ENCODE assay signal across 12 cellular contexts in the genomic region with DNA sequence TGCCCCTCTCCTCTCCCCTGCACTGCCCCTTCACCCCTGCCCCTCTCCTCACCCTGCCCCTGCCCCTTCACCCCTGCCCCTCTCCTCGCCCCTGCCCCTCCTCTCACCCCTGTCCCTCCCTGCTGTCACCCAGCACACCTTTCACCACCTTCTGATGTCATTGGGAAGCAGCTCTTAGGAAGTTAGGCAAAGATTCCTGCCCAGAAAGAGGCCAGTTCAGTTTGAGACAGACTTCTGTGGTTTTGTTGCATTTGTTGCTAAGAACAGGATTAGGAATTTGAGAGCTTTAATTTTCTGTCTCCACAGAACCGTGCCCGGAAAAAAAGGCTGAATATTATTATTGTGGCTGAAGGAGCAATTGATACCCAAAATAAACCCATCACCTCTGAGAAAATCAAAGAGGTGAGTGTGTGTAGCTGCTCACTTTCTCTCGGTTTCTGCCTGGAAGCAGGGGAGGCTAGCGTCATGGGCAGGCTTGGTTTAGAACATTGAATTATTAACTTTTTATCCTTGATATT. TPM values are rescaled to one million over a fixed set of nuclear protein-coding genes. Genes with fewer than 3 reads are reported as not detected.
A peak's percentile ranks its signal among the peaks of the same experiment; 100 is the strongest.
DNase-seq lines count a peak whose midpoint lies in the region; ATAC-seq and TF ChIP-seq lines count a peak whose summit lies in the region.
"Had no signal": no experiment of that assay in that cellular context is flagged by ENCODE, and none has a peak within 500 bp of the region (broad histone marks: within the 10 kb centered on the region; RNA-seq: fewer than 3 reads in every experiment).

No MANE protein-coding gene starts in this region.

- H3K27me3 ChIP-seq in body of pancreas: no peaks in the 10 kb centered on the region
- H3K27me3 ChIP-seq in gastroesophageal sphincter: no peaks in the 10 kb centered on the region
- no peaks in the 10 kb centered on the region for H3K27me3 ChIP-seq in skeletal muscle satellite cell (ENCODE audit: control insufficient read depth, insufficient read depth, low read length)
- H3K27me3 ChIP-seq: BLaER1 had no signal

- H3K9me3 ChIP-seq in body of pancreas (no peaks in the 10 kb centered on the region), gastroesophageal sphincter (no peaks in the 10 kb centered on the region), skeletal muscle satellite cell (replicated peaks; ENCODE audit: low read length) (no peaks in the 10 kb centered on the region)
- H3K9me3 ChIP-seq: BLaER1 had no signal

- H3K4me3 ChIP-seq in AG10803 (ENCODE audit: low read length) (no peak overlapping the region), body of pancreas (no peak overlapping the region), gastroesophageal sphincter (peak overlapping the region in 1 of 2 donors; percentile 23), skeletal muscle satellite cell (ENCODE audit: low read length) (peak overlapping the region; percentile 10)
- H3K4me3 ChIP-seq: BLaER1 had no signal

- TF ChIP-seq CTCF in AG10803 (conservative IDR thresholded peaks at IDR 0.05; ENCODE audit: low read length) (no peak), body of pancreas (IDR thresholded peaks at IDR 0.05) (no peak), gastroesophageal sphincter (IDR thresholded peaks at IDR 0.05) (no peak), GM20000 (IDR thresholded peaks at IDR 0.05; ENCODE audit: extremely low read depth, missing control alignments) (no peak)

- TF ChIP-seq EP300 in gastroesophageal sphincter (IDR thresholded peaks at IDR 0.05): no peak

- H3K9ac ChIP-seq in skeletal muscle satellite cell (ENCODE audit: low read depth, low read length): peak overlapping the region; percentile 96
- H3K9ac ChIP-seq: BLaER1, parathyroid adenoma had no signal

- H3K36me3 ChIP-seq in body of pancreas (replicated peaks in 1 of 2; ENCODE audit: insufficient read depth in 1 of 2, low read depth in 2 of 2) (peaks cover 0 to 1% of the 10 kb centered on the region in 2 donors), gastroesophageal sphincter (peaks cover 0 to 61% of the 10 kb centered on the region in 2 donors), skeletal muscle satellite cell (ENCODE audit: insufficient read depth, low read length) (peaks cover 64% of the 10 kb centered on the region)

- TF ChIP-seq POLR2A in body of pancreas (IDR thresholded peaks at IDR 0.05) (peak in 2 of 3 donors; percentile 57 to 74), gastroesophageal sphincter (IDR thresholded peaks at IDR 0.05) (peak in 1 of 2 donors; percentile 18)

- peak; percentile 57 for DNase-seq in AG10803 (ENCODE audit: low read depth)
- DNase-seq in body of pancreas: peak in 1 of 4 donors; percentile 32
- DNase-seq in OCI-M2 (lab: John Stamatoyannopoulos, UW; ENCODE audit: unreplicated experiment): no peak
- DNase-seq in GM20000 (ENCODE audit: low spot score): no peak
- DNase-seq in activated T-cell treated with anti-CD3 and anti-CD28 coated beads, Interleukin-2, amount 50 U/mL, for 1 hour: no peak
- DNase-seq: activated CD8-positive, alpha-beta memory T cell treated with anti-CD3 and anti-CD28 coated beads, Interleukin-2, amount 50 U/mL, for 48 hours; NCI-H345 had no signal

- intact Hi-C loops in body of pancreas (cut with DNase I): no loop called here

- peaks cover 15% of the 10 kb centered on the region for H3K4me1 ChIP-seq in body of pancreas
- H3K4me1 ChIP-seq in gastroesophageal sphincter: peaks cover 0 to 65% (median 6%) of the 10 kb centered on the region in 3 donors
- H3K4me1 ChIP-seq in skeletal muscle satellite cell (ENCODE audit: control insufficient read depth, insufficient read depth, low read length): peaks cover 72% of the 10 kb centered on the region
- H3K4me1 ChIP-seq: parathyroid adenoma had no signal

- ATAC-seq in body of pancreas: peak; percentile 28
- no peak for ATAC-seq in gastroesophageal sphincter
- no peak for ATAC-seq in HG03039 (IDR thresholded peaks at IDR 0.05; ENCODE audit: unreplicated experiment)

- peak overlapping the region; percentile 48 for H3K4me2 ChIP-seq in skeletal muscle satellite cell (ENCODE audit: low read length)
- H3K4me2 ChIP-seq: BLaER1 had no signal

- H3K27ac ChIP-seq in body of pancreas (peak overlapping the region; percentile 76 to 86 (median 84)), gastroesophageal sphincter (peak overlapping the region; percentile 54 to 88 (median 88))
- H3K27ac ChIP-seq: BLaER1, parathyroid adenoma had no signal

- 30 to 40% methylated on average over 4 of the region's 5 CpGs for WGBS in body of pancreas, 2 donors
- 6 to 20% methylated on average over 4 of the region's 5 CpGs for WGBS in gastroesophageal sphincter (ENCODE audit: low coverage in 1 of 2), 2 donors

RNA-seq across cellular contexts. Expression of a gene that starts 39.6 kb away (rescaled TPM):
- 10 to 100 TPM; 17.4 to 39.6 TPM for total RNA-seq in body of pancreas
- 100 to 1,000 TPM in 3 of 4 donors, 10 to 100 TPM in 1; 64.3 to 261 (median 107) TPM for total RNA-seq in gastroesophageal sphincter
- 265 and 306 TPM in 2 replicates for total RNA-seq in skeletal muscle satellite cell (2012; rRNA removed)
